ENCODE assay signal across 22 cellular contexts in the genomic region with DNA sequence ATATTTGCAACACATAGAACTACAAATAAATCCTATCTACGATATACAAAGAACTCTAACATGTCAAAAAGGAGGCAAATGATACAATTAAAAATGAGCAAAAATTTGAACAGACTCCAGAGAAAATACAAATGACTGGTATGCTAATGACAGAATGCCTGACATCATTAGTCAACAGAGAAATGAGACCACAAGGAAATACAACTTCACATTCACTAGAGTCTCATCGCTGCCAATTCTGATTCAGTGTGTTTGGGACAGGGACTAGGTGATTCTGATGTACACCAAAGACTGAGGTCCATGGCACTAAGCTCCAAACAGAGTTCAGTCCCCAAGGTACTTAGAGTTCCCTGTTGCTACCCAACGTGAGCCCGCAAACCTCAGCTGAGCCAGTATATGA. TPM values are rescaled to one million over a fixed set of nuclear protein-coding genes. Genes with fewer than 3 reads are reported as not detected.
"Had no signal": no experiment of that assay in that cellular context is flagged by ENCODE, and none has a peak within 500 bp of the region (broad histone marks: within the 10 kb centered on the region; RNA-seq: fewer than 3 reads in every experiment).

No MANE protein-coding gene starts in this region.

- H3K4me3 ChIP-seq: cardiac muscle cell, coronary artery, heart right ventricle, ovary, prostate gland, spleen, tibial nerve had no signal

- H3K36me3 ChIP-seq: cardiac muscle cell, ovary, prostate gland, spleen had no signal

- ATAC-seq: activated naive CD8-positive, alpha-beta T cell treated with anti-CD3 and anti-CD28 coated beads, Interleukin-2, amount 50 U/mL, for 24 hours; activated T-cell treated with anti-CD3 and anti-CD28 coated beads, Interleukin-2, amount 50 U/mL, for 4 hours; activated T-helper 17 cell treated with anti-CD3 and anti-CD28 coated beads, Interleukin-2, amount 50 U/mL, for 72 hours; esophagus mucosa had no signal

- H3K27ac ChIP-seq: cardiac muscle cell, coronary artery, heart right ventricle, ovary, prostate gland, spleen, tibial nerve had no signal

- H3K9me3 ChIP-seq: heart right ventricle, ovary, prostate gland, spleen, tibial nerve had no signal

- DNase-seq: activated CD4-positive, alpha-beta memory T cell treated with anti-CD3 and anti-CD28 coated beads for 36 hours; activated CD4-positive, alpha-beta T cell treated with anti-CD3 and anti-CD28 coated beads, Interleukin-2, amount 10 ng/mL, durations not matched to agents 24 days and 14 days; activated CD4-positive, CD25-positive, alpha-beta regulatory T cell treated with anti-CD3 and anti-CD28 coated beads, Interleukin-2, amount 50 U/mL, for 72 hours; activated naive CD8-positive, alpha-beta T cell treated with anti-CD3 and anti-CD28 coated beads, Interleukin-2, amount 50 U/mL, for 24 hours; activated T-cell treated with anti-CD3 and anti-CD28 coated beads, Interleukin-2, amount 50 U/mL, for 4 hours; amygdala; cerebellar nuclear complex; heart right ventricle; mammary epithelial cell; naive B cell; ovary; right cardiac atrium; spleen; stimulated activated naive CD4-positive, alpha-beta T cell; T-helper 2 cell had no signal

- H3K4me1 ChIP-seq: prostate gland, spleen had no signal

- H3K27me3 ChIP-seq: cardiac muscle cell, heart right ventricle, ovary, spleen, tibial nerve had no signal

RNA-seq across cellular contexts. Expression of a gene that starts 23.4 kb away (rescaled TPM):
- polyA plus RNA-seq: neural cell had no signal
